Comparison of ENCODE assay signal across 18 cellular contexts in the genomic region with DNA sequence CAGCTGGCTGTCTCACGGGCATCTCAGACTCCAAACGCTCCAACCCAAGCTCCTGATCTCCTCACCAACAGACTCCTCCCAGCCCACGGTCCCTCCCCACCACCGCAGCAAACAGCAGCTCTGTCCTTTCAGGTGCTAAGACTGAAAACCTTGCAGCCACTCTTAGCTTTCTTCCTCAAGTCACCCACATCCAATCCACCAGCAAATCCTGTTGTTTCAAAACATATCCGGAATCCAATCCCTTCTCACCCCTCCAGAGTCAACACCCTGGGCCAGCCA. TPM values are rescaled to one million over a fixed set of nuclear protein-coding genes. Genes with fewer than 3 reads are reported as not detected.
DNase-seq lines count a peak whose midpoint lies in the region; ATAC-seq, FAIRE-seq and TF ChIP-seq lines count a peak whose summit lies in the region.
"Had no signal": no experiment of that assay in that cellular context is flagged by ENCODE, and none has a peak within 500 bp of the region (broad histone marks: within the 10 kb centered on the region; RNA-seq: fewer than 3 reads in every experiment).

No MANE protein-coding gene starts in this region.

- CTCF ChIA-PET in activated naive CD4-positive, alpha-beta T cell treated with anti-CD3 and anti-CD28 coated beads, Interleukin-2, amount 10 ng/mL, durations not matched to agents 7 days and 5 days (lab: Charles Lee): interaction anchor here (0.6 to 1.2 kb wide), 7 partner anchors 11 to 252 kb away, joined by 3 to 5 read pairs (median 3); no protein-coding TSS in a partner anchor
- CTCF ChIA-PET in K562 (lab: Yijun Ruan, JAX; ENCODE audit: low intra/inter-chr PET ratio): interaction anchor here (0.7 to 1.6 kb wide), 6 partner anchors 62 to 252 kb away, joined by 3 to 11 read pairs (median 4); no protein-coding TSS in a partner anchor

- no peaks in the 10 kb centered on the region for H3K4me1 Mint-ChIP-seq in activated naive CD4-positive, alpha-beta T cell treated with anti-CD3 and anti-CD28 coated beads, Interleukin-2, amount 10 ng/mL, durations not matched to agents 7 days and 5 days
- H3K4me1 Mint-ChIP-seq in nephron: peaks cover 11% of the 10 kb centered on the region

- no peaks in the 10 kb centered on the region for H3K9me3 Mint-ChIP-seq in activated naive CD4-positive, alpha-beta T cell treated with anti-CD3 and anti-CD28 coated beads, Interleukin-2, amount 10 ng/mL, durations not matched to agents 7 days and 5 days
- no peaks in the 10 kb centered on the region for H3K9me3 Mint-ChIP-seq in nephron
- H3K9me3 Mint-ChIP-seq: CD8-positive, alpha-beta T cell; HFFc6 had no signal

- DNase-seq in activated naive CD4-positive, alpha-beta T cell treated with anti-CD3 and anti-CD28 coated beads, Interleukin-2, amount 10 ng/mL, durations not matched to agents 7 days and 5 days: no peak
- no peak for DNase-seq in activated naive CD4-positive, alpha-beta T cell treated with Interleukin-2 at 50 U/mL for 16 hours
- DNase-seq in K562 (ENCODE audit: extremely low read depth in 1 of 4, low spot score in 3 of 4) (no peak), dermis blood vessel endothelial cell (no peak)
- DNase-seq: 8988T, HFFc6 had no signal

- FAIRE-seq in K562 (lab: Jason Lieb, UNC): no peak
- FAIRE-seq: A549, G401.6, GM12892, GM19239 had no signal

- no peak overlapping the region for H3K4me3 ChIP-seq in K562
- H3K4me3 ChIP-seq in parathyroid adenoma (ENCODE audit: low read depth, low read length): no peak overlapping the region
- H3K4me3 ChIP-seq: A549, GM23248, HAP-1 had no signal

- no peak overlapping the region for H3K4me3 Mint-ChIP-seq in activated naive CD4-positive, alpha-beta T cell treated with anti-CD3 and anti-CD28 coated beads, Interleukin-2, amount 10 ng/mL, durations not matched to agents 7 days and 5 days
- peak overlapping the region in 2 of 3 experiments; percentile 28 to 31 for H3K4me3 Mint-ChIP-seq in nephron
- H3K4me3 Mint-ChIP-seq: CD8-positive, alpha-beta T cell; HFFc6 had no signal

- ATAC-seq in K562 (no peak), GM19035 (IDR thresholded peaks at IDR 0.05; ENCODE audit: unreplicated experiment) (no peak), HG03280 (IDR thresholded peaks at IDR 0.05; ENCODE audit: unreplicated experiment) (no peak)

- H3K27me3 ChIP-seq in K562 (ENCODE audit: control insufficient read depth in 2 of 2, insufficient read depth in 2 of 2, low read length in 2 of 2) (peaks cover 19 to 43% of the 10 kb centered on the region in 2 experiments), parathyroid adenoma (ENCODE audit: control insufficient read depth, insufficient read depth, low read length) (peaks cover 3% of the 10 kb centered on the region)

- TF ChIP-seq EP300 in K562 (IDR thresholded peaks at IDR 0.05; ENCODE audit: low read length): no peak

- no peak overlapping the region for H3K4me2 ChIP-seq in K562 (ENCODE audit: insufficient read depth, low read length)
- H3K4me2 ChIP-seq in parathyroid adenoma (ENCODE audit: low read length): no peak overlapping the region
- H3K4me2 ChIP-seq: A549 had no signal

- H3K9me1 ChIP-seq in K562 (ENCODE audit: control insufficient read depth, insufficient read depth, low read length): no peaks in the 10 kb centered on the region

- in situ Hi-C loops in K562 (cut with MboI): no loop called here

- BruUV-seq in K562 (replicated peaks; lab: Mats Ljungman, UMichigan): no TSS peak

- H3K27ac Mint-ChIP-seq in activated naive CD4-positive, alpha-beta T cell treated with anti-CD3 and anti-CD28 coated beads, Interleukin-2, amount 10 ng/mL, durations not matched to agents 7 days and 5 days: peak overlapping the region; percentile 66
- peak overlapping the region in 1 of 3 experiments; percentile 50 for H3K27ac Mint-ChIP-seq in nephron
- H3K27ac Mint-ChIP-seq: CD8-positive, alpha-beta T cell; HFFc6 had no signal

- WGBS in K562 (ENCODE audit: insufficient coverage, low coverage, missing lambda C conversion rate): 6% methylated on average over 5 of the region's 5 CpGs

- no peaks in the 10 kb centered on the region for H3K36me3 Mint-ChIP-seq in activated naive CD4-positive, alpha-beta T cell treated with anti-CD3 and anti-CD28 coated beads, Interleukin-2, amount 10 ng/mL, durations not matched to agents 7 days and 5 days
- H3K36me3 Mint-ChIP-seq in nephron (ENCODE audit: low read depth): peaks cover 5% of the 10 kb centered on the region
- H3K36me3 Mint-ChIP-seq: CD8-positive, alpha-beta T cell had no signal

- TF ChIP-seq POLR2A in K562 (conservative IDR thresholded peaks at IDR 0.05): no peak

- H3K9ac ChIP-seq in K562 (ENCODE audit: insufficient read depth in 1 of 2, low read depth in 2 of 2, low read length in 2 of 2): no peak overlapping the region
- no peak overlapping the region for H3K9ac ChIP-seq in parathyroid adenoma
- H3K9ac ChIP-seq: GM23248 had no signal

- H3K27me3 Mint-ChIP-seq in activated naive CD4-positive, alpha-beta T cell treated with anti-CD3 and anti-CD28 coated beads, Interleukin-2, amount 10 ng/mL, durations not matched to agents 7 days and 5 days: peaks cover 79% of the 10 kb centered on the region
- peaks cover 78% of the 10 kb centered on the region for H3K27me3 Mint-ChIP-seq in nephron (ENCODE audit: low read depth)

- intact Hi-C loops in K562 (cut with micrococcal nuclease): no loop called here

- H3K79me2 ChIP-seq in K562 (ENCODE audit: control insufficient read depth, insufficient read depth, low read length) (no peaks in the 10 kb centered on the region), parathyroid adenoma (no peaks in the 10 kb centered on the region)

- H4K20me1 ChIP-seq in K562 (replicated peaks; ENCODE audit: control insufficient read depth, insufficient read depth, low read length): peaks cover 9% of the 10 kb centered on the region; the same call in 1 of the 2 replicates

- TF ChIP-seq CTCF in K562 (IDR thresholded peaks at IDR 0.05 in 2 of 3, conservative IDR thresholded peaks at IDR 0.05 in 1 of 3; ENCODE audit: insufficient read depth in 2 of 3, low read depth in 1 of 3, low read length in 3 of 3) (no peak), nephron (IDR thresholded peaks at IDR 0.05; ENCODE audit: unreplicated experiment in 3 of 3) (no peak), parathyroid adenoma (IDR thresholded peaks at IDR 0.05) (no peak)

- H2AFZ ChIP-seq in K562 (ENCODE audit: low read depth, low read length) (no peak overlapping the region), parathyroid adenoma (peak overlapping the region; percentile 20)
- H2AFZ ChIP-seq: GM23248 had no signal

- peaks cover 0 to 32% of the 10 kb centered on the region in 2 experiments; a peak in 2 of 5 replicates for H3K4me1 ChIP-seq in K562 (replicated peaks in 1 of 2; ENCODE audit: control insufficient read depth in 2 of 2, insufficient read depth in 2 of 2, low read length in 2 of 2)
- H3K4me1 ChIP-seq in parathyroid adenoma: no peaks in the 10 kb centered on the region
- H3K4me1 ChIP-seq: Caco-2, HAP-1 had no signal

- H3K27ac ChIP-seq in K562 (ENCODE audit: extremely low read depth, low read depth, low read length) (no peak overlapping the region), parathyroid adenoma (no peak overlapping the region)
- H3K27ac ChIP-seq: A549, GM23248 had no signal

- H3K36me3 ChIP-seq in K562 (ENCODE audit: control insufficient read depth, insufficient read depth, low read length): no peaks in the 10 kb centered on the region
- H3K36me3 ChIP-seq in parathyroid adenoma (ENCODE audit: control insufficient read depth, insufficient read depth, low read length): no peaks in the 10 kb centered on the region
- H3K36me3 ChIP-seq: HAP-1 had no signal

- H3K9me3 ChIP-seq in K562 (replicated peaks; ENCODE audit: control insufficient read depth, insufficient read depth, low read depth, low read length): no peaks in the 10 kb centered on the region; the same call in 1 of the 2 replicates
- no peaks in the 10 kb centered on the region for H3K9me3 ChIP-seq in parathyroid adenoma (ENCODE audit: control insufficient read depth, low read length)
- H3K9me3 ChIP-seq: A549, Caco-2, HAP-1 had no signal

- POLR2A ChIA-PET in K562 (lab: Yijun Ruan, JAX): interaction anchor here (0.9 to 1.5 kb wide), 5 partner anchors 9 to 135 kb away, joined by 3 to 5 read pairs (median 3); no protein-coding TSS in a partner anchor

- TF ChIP-seq RAD21 in K562 (CRISPR knock-in tag; conservative IDR thresholded peaks at IDR 0.05 in 1 of 2, IDR thresholded peaks at IDR 0.05 in 1 of 2): no peak

RNA-seq across cellular contexts. Expression of gene C19orf81, which starts 20.8 kb away (rescaled TPM):
- 3.2 TPM in 1 of 2 replicates, not detected in the other for total RNA-seq in K562 (2011; cell fraction: chromatin; rRNA removed; ENCODE audit: low replicate concordance)
- 10.5 and 13.3 TPM in 2 replicates for total RNA-seq in K562 (2011; cell fraction: nucleolus; rRNA removed)
- 7.7 and 11.2 TPM in 2 replicates for total RNA-seq in K562 (2011; cell fraction: nucleoplasm; rRNA removed)
- total RNA-seq in K562 (2014; rRNA removed): 42.9 and 52.9 TPM in 2 replicates
- total RNA-seq in K562 (2014; rRNA removed; fragmentation: Illumina TruSeq; extraction: Trizol): not detected in 2 replicates
- 2.9 and 3.0 TPM in 2 replicates for total RNA-seq in K562 (2015; rRNA removed; fragmentation: Illumina TruSeq; extraction: Trizol)
- 33.0 and 40.2 TPM in 2 replicates for total RNA-seq in K562 (2021)
- 2.5 and 5.1 TPM in 2 replicates for polyA plus RNA-seq in K562 (2011; rRNA removed)
- 8.7 and 29.6 TPM in 2 replicates for polyA plus RNA-seq in K562 (2011; cell fraction: cytosol; rRNA removed)
- polyA plus RNA-seq in K562 (2011; cell fraction: nucleus; rRNA removed): 8.3 and 17.5 TPM in 2 replicates
- polyA plus RNA-seq in K562 (2012): 26.5 and 30.0 TPM in 2 replicates
- 1.1 TPM in 1 of 2 replicates, not detected in the other for polyA plus RNA-seq in K562 (2014; fragmentation: Illumina TruSeq; extraction: Trizol)
- polyA plus RNA-seq in K562 (2014; fragmentation: Nextera tagmentation; extraction: Ambion mirVana): not detected
- polyA plus RNA-seq in K562 (2014; rRNA removed): 35.9 and 46.2 TPM in 2 replicates
- polyA minus RNA-seq in K562 (2011; rRNA and poly(A)+ RNA removed): not detected in 2 replicates
- polyA minus RNA-seq in K562 (2011; cell fraction: cytosol; rRNA and poly(A)+ RNA removed): 3.5 and 5.7 TPM in 2 replicates
- 6.1 and 7.3 TPM in 2 replicates for polyA minus RNA-seq in K562 (2011; cell fraction: nucleus; rRNA and poly(A)+ RNA removed)
- total RNA-seq in dermis blood vessel endothelial cell: 0.28 TPM in 1 of 2 replicates, not detected in the other
- total RNA-seq: CD8-positive, alpha-beta T cell; GM23248 had no signal

RNA-seq across cellular contexts. Expression of gene SYT3, which starts 30.4 kb away (rescaled TPM):
- total RNA-seq in K562 (2011; cell fraction: chromatin; rRNA removed; ENCODE audit: low replicate concordance): 1.5 and 2.4 TPM in 2 replicates
- 1.6 and 2.0 TPM in 2 replicates for total RNA-seq in K562 (2011; cell fraction: nucleolus; rRNA removed)
- 1.5 and 3.9 TPM in 2 replicates for total RNA-seq in K562 (2011; cell fraction: nucleoplasm; rRNA removed)
- total RNA-seq in K562 (2014; rRNA removed): 1.1 and 1.6 TPM in 2 replicates
- 0.36 and 0.51 TPM in 2 replicates for total RNA-seq in K562 (2014; rRNA removed; fragmentation: Illumina TruSeq; extraction: Trizol)
- 0.40 and 0.41 TPM in 2 replicates for total RNA-seq in K562 (2015; rRNA removed; fragmentation: Illumina TruSeq; extraction: Trizol)
- total RNA-seq in K562 (2021): 1.7 and 2.0 TPM in 2 replicates
- 0.35 and 0.40 TPM in 2 replicates for polyA plus RNA-seq in K562 (2011; rRNA removed)
- 0.28 and 1.0 TPM in 2 replicates for polyA plus RNA-seq in K562 (2011; cell fraction: cytosol; rRNA removed)
- 1.5 and 2.9 TPM in 2 replicates for polyA plus RNA-seq in K562 (2011; cell fraction: nucleus; rRNA removed)
- polyA plus RNA-seq in K562 (2012): 1.6 and 3.0 TPM in 2 replicates
- 0.54 and 1.2 TPM in 2 replicates for polyA plus RNA-seq in K562 (2014; fragmentation: Illumina TruSeq; extraction: Trizol)
- polyA plus RNA-seq in K562 (2014; fragmentation: Nextera tagmentation; extraction: Ambion mirVana): not detected
- polyA plus RNA-seq in K562 (2014; rRNA removed): 0.38 and 0.85 TPM in 2 replicates
- polyA minus RNA-seq in K562 (2011; rRNA and poly(A)+ RNA removed): 0.12 and 0.84 TPM in 2 replicates
- polyA minus RNA-seq in K562 (2011; cell fraction: cytosol; rRNA and poly(A)+ RNA removed): 0.38 TPM in 1 of 2 replicates, not detected in the other
- polyA minus RNA-seq in K562 (2011; cell fraction: nucleus; rRNA and poly(A)+ RNA removed): 0.44 and 0.67 TPM in 2 replicates
- under 0.01 TPM in 1 of 2 replicates, not detected in the other for total RNA-seq in dermis blood vessel endothelial cell
- total RNA-seq: GM23248, HFFc6 had no signal
- polyA plus RNA-seq: GM23248 had no signal

RNA-seq across cellular contexts. Expression of gene SHANK1, which starts 49.6 kb away (rescaled TPM):
- total RNA-seq in K562 (2011; cell fraction: chromatin; rRNA removed; ENCODE audit: low replicate concordance): 1.1 and 2.3 TPM in 2 replicates
- 0.53 and 1.3 TPM in 2 replicates for total RNA-seq in K562 (2011; cell fraction: nucleolus; rRNA removed)
- 1.8 and 2.4 TPM in 2 replicates for total RNA-seq in K562 (2011; cell fraction: nucleoplasm; rRNA removed)
- total RNA-seq in K562 (2014; rRNA removed) (0.65 and 0.73 TPM in 2 replicates), K562 (2014; rRNA removed; fragmentation: Illumina TruSeq; extraction: Trizol) (0.29 and 0.55 TPM in 2 replicates), K562 (2015; rRNA removed; fragmentation: Illumina TruSeq; extraction: Trizol) (0.33 and 0.57 TPM in 2 replicates), K562 (2021) (1.3 and 1.8 TPM in 2 replicates), dermis blood vessel endothelial cell (0.09 and 0.17 TPM in 2 replicates)
- polyA plus RNA-seq in K562 (2011; rRNA removed) (0.33 and 0.61 TPM in 2 replicates), K562 (2014; fragmentation: Illumina TruSeq; extraction: Trizol) (0.64 and 1.8 TPM in 2 replicates), K562 (2014; fragmentation: Nextera tagmentation; extraction: Ambion mirVana) (not detected), K562 (2014; rRNA removed) (0.52 and 1.6 TPM in 2 replicates)
- polyA plus RNA-seq in K562 (2011; cell fraction: cytosol; rRNA removed): 0.66 and 2.6 TPM in 2 replicates
- 1.0 and 1.7 TPM in 2 replicates for polyA plus RNA-seq in K562 (2011; cell fraction: nucleus; rRNA removed)
- 0.69 and 1.3 TPM in 2 replicates for polyA plus RNA-seq in K562 (2012)
- 0.18 and 0.42 TPM in 2 replicates for polyA minus RNA-seq in K562 (2011; rRNA and poly(A)+ RNA removed)
- polyA minus RNA-seq in K562 (2011; cell fraction: cytosol; rRNA and poly(A)+ RNA removed): 0.86 and 1.2 TPM in 2 replicates
- 0.56 and 1.3 TPM in 2 replicates for polyA minus RNA-seq in K562 (2011; cell fraction: nucleus; rRNA and poly(A)+ RNA removed)
- total RNA-seq: Caco-2 had no signal

RNA-seq across cellular contexts. Expression of gene CLEC11A, which starts 53.1 kb away (rescaled TPM):
- total RNA-seq in K562 (2011; cell fraction: chromatin; rRNA removed; ENCODE audit: low replicate concordance): 0.69 and 6.7 TPM in 2 replicates
- total RNA-seq in K562 (2011; cell fraction: nucleolus; rRNA removed): 14.3 and 15.2 TPM in 2 replicates
- total RNA-seq in K562 (2011; cell fraction: nucleoplasm; rRNA removed): 7.3 and 8.3 TPM in 2 replicates
- total RNA-seq in K562 (2014; rRNA removed) (32.7 and 34.8 TPM in 2 replicates), K562 (2014; rRNA removed; fragmentation: Illumina TruSeq; extraction: Trizol) (2.5 and 2.7 TPM in 2 replicates), K562 (2015; rRNA removed; fragmentation: Illumina TruSeq; extraction: Trizol) (16.1 and 16.7 TPM in 2 replicates), K562 (2021) (31.3 and 31.4 TPM in 2 replicates), dermis blood vessel endothelial cell (0.17 and 0.84 TPM in 2 replicates)
- polyA plus RNA-seq in K562 (2011; rRNA removed) (3.0 and 17.4 TPM in 2 replicates), K562 (2014; fragmentation: Illumina TruSeq; extraction: Trizol) (3.4 and 8.3 TPM in 2 replicates), K562 (2014; fragmentation: Nextera tagmentation; extraction: Ambion mirVana) (under 1 TPM; 0.39 to 0.46 TPM), K562 (2014; rRNA removed) (31.8 and 43.9 TPM in 2 replicates)
- 26.3 and 38.6 TPM in 2 replicates for polyA plus RNA-seq in K562 (2011; cell fraction: cytosol; rRNA removed)
- 42.7 and 43.1 TPM in 2 replicates for polyA plus RNA-seq in K562 (2011; cell fraction: nucleus; rRNA removed)
- 32.9 and 74.8 TPM in 2 replicates for polyA plus RNA-seq in K562 (2012)
- 0.49 and 1.0 TPM in 2 replicates for polyA minus RNA-seq in K562 (2011; rRNA and poly(A)+ RNA removed)
- 1.6 and 12.8 TPM in 2 replicates for polyA minus RNA-seq in K562 (2011; cell fraction: cytosol; rRNA and poly(A)+ RNA removed)
- polyA minus RNA-seq in K562 (2011; cell fraction: nucleus; rRNA and poly(A)+ RNA removed): 5.9 and 7.9 TPM in 2 replicates
